8 cellular contexts compared by ENCODE assay signal in the genomic region with DNA sequence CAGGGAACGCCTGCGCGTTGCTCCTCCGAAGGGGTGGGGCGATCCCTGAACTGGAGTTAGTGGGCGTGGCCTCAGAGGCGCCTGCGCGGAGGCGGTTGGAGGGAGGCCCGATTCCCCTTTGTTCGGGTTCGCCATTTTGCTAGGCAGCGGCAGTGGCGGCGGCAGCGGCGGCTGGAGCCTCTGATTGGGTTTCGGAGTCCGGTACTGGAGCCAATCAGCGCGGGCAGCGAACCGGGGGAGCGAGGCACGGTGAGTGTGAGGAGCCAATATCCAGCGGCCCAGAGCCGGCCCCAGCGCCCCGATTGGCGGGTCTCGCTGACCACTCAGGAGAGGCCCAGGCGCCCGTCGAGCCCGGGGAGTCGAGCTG. TPM values are rescaled to one million over a fixed set of nuclear protein-coding genes. Genes with fewer than 3 reads are reported as not detected.
DNase-seq lines count a peak whose midpoint lies in the region; ATAC-seq, FAIRE-seq and TF ChIP-seq lines count a peak whose summit lies in the region.

A gene (plus strand): TSS at position 139 of the 367 bp plus-strand sequence. CDS start 6,116 bp downstream, outside the sequence.

- FAIRE-seq in D721Med (lab: Jason Lieb, UNC) (no peak), colon (lab: Jason Lieb, UNC) (peak; percentile 97)

- intact Hi-C loops in T-helper 2 cell treated with Interferon-gamma antibody and Interleukin-4, amounts not matched to agents 100 ng/mL and 5 ng/mL, for 36 hours (cut with micrococcal nuclease): loop anchor here (1.0 to 10.0 kb wide), 10 partner anchors 46 to 1961 kb away; a partner anchor contains a TSS

- TF ChIP-seq CTCF in D721Med (IDR thresholded peaks at IDR 0.05; ENCODE audit: insufficient read depth, missing control alignments): no peak

- peak; percentile 59 for DNase-seq in D721Med (ENCODE audit: insufficient read length, low spot score)
- DNase-seq in left lobe of liver (ENCODE audit: low spot score): no peak
- DNase-seq in stimulated activated naive CD4-positive, alpha-beta T cell (lab: John Stamatoyannopoulos, UW): peak; percentile 100
- DNase-seq in GM19240 (ENCODE audit: insufficient read length, low spot score): no peak

- ATAC-seq in GM21367 (IDR thresholded peaks at IDR 0.05; ENCODE audit: unreplicated experiment) (peak; percentile 50), HG03571 (IDR thresholded peaks at IDR 0.05; ENCODE audit: unreplicated experiment) (peak; percentile 61), left lobe of liver (peak; percentile 77)

RNA-seq across cellular contexts. Expression of the gene that starts here (rescaled TPM):
- 33.7 TPM in 2 replicates for total RNA-seq in T-helper 2 cell treated with Interferon-gamma antibody and Interleukin-4, amounts not matched to agents 100 ng/mL and 5 ng/mL, for 36 hours
- 7.7 TPM for total RNA-seq in left lobe of liver

Comparison
In these comparisons a context has a peak if more than half of its experiments do, and no peak if none do; other contexts are left out.
1. DNase-seq: peak in D721Med (single experiment) and stimulated activated naive CD4-positive, alpha-beta T cell (6 of 6); none in left lobe of liver (single experiment) and GM19240 (single experiment).
2. Peak in every context shown above with its lines, with median percentiles within 50 percentile points of each other: ATAC-seq.